Comparison of ENCODE assay signal across 7 cellular contexts in the genomic region with DNA sequence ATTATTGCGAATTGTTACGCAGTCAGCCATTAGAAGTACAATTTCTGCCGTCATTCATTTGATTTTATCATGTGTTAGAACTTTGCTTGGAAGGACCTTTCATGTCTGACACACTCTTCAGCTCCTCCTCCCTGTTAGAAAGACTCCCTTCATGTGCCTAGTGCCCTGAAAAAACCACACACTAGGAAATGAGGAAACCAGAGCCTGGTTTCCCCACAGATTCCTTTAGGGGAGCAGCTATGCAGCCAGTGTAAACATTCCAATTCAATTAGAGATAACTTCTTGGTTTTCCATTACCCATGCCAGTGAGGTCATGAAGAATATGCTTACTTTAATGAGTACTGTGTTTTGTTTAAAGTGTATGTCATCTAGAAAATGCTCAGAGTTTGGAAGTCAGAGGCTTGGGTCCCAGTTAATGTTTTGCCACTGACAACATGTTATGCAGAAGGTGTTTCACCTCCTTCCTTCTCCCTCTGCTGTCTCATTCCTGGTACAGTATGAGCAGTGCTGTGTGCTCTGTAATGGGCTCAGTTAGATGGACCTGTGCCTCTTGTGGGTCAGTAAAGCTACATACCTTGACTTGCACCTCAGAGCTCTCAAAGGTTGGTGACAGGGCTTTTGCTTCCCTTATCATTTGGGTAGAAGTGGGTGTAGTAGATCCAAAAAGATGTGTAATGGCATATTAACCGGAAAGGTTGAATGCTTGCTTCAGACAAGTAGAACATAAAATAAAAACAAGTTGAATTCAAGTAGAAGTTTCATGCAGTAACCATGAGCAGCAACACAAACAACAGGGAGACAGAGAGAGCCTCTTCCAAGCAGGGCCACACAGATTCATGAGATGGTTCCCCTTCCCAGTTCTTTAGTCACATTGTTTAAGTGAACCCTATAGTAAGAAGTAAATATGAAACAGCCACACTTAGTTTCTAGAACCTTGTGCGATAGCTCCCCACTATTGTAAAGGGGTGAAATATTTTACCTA. TPM values are rescaled to one million over a fixed set of nuclear protein-coding genes. Genes with fewer than 3 reads are reported as not detected.
DNase-seq lines count a peak whose midpoint lies in the region; ATAC-seq and TF ChIP-seq lines count a peak whose summit lies in the region.

No MANE protein-coding gene starts in this region.

- intact Hi-C loops in esophagus muscularis mucosa (cut with DNase I) = no loop called here

- H3K27ac ChIP-seq in OCI-LY1 (ENCODE audit: low read depth, low read length, poor library complexity, severe bottlenecking) (peak overlapping the region; percentile 58), esophagus muscularis mucosa (replicated peaks in 1 of 4) (peak overlapping the region in 3 of 4 donors; percentile 34 to 39 (median 37))

- H2AFZ ChIP-seq in OCI-LY1 (ENCODE audit: low read length) = no peak overlapping the region

- H3K4me3 ChIP-seq in OCI-LY1 (ENCODE audit: low read depth, low read length, poor library complexity, severe bottlenecking) (no peak overlapping the region), esophagus muscularis mucosa (no peak overlapping the region)

- H3K4me1 ChIP-seq in OCI-LY1 (ENCODE audit: insufficient read depth, low read length, severe bottlenecking) (peaks cover 83% of the 10 kb centered on the region), esophagus muscularis mucosa (peaks cover 15 to 30% (median 25%) of the 10 kb centered on the region in 4 donors)

- no peaks in the 10 kb centered on the region for H3K27me3 Mint-ChIP-seq in progenitor cell of endocrine pancreas

- H3K9me3 ChIP-seq in OCI-LY1 (ENCODE audit: low read length) (no peaks in the 10 kb centered on the region), esophagus muscularis mucosa (no peaks in the 10 kb centered on the region)

- H3K27ac Mint-ChIP-seq in progenitor cell of endocrine pancreas = peak overlapping the region; percentile 94

- TF ChIP-seq CTCF in OCI-LY1 (IDR thresholded peaks at IDR 0.05; ENCODE audit: low read length) (no peak), esophagus muscularis mucosa (IDR thresholded peaks at IDR 0.05) (no peak), progenitor cell of endocrine pancreas (IDR thresholded peaks at IDR 0.05; ENCODE audit: unreplicated experiment) (no peak)

- H3K4me3 Mint-ChIP-seq in progenitor cell of endocrine pancreas (ENCODE audit: low read depth) = no peak overlapping the region

- 65% methylated on average over 5 of the region's 5 CpGs for WGBS in esophagus muscularis mucosa

- no peak for TF ChIP-seq POLR2A in esophagus muscularis mucosa (IDR thresholded peaks at IDR 0.05; ENCODE audit: low read depth)

- peaks cover 32% of the 10 kb centered on the region for H3K4me1 Mint-ChIP-seq in progenitor cell of endocrine pancreas (ENCODE audit: low read depth)

- H3K9me2 ChIP-seq in OCI-LY1 (ENCODE audit: low read depth, low read length) = no peaks in the 10 kb centered on the region

- no peaks in the 10 kb centered on the region for H3K27me3 ChIP-seq in OCI-LY1 (ENCODE audit: insufficient read depth, low read length)
- H3K27me3 ChIP-seq in esophagus muscularis mucosa = no peaks in the 10 kb centered on the region

- no peaks in the 10 kb centered on the region; the same call in 1 of the 2 replicates for H4K20me1 ChIP-seq in OCI-LY1 (ENCODE audit: insufficient read depth, low read length)

- peaks cover 9% of the 10 kb centered on the region for H3F3A ChIP-seq in OCI-LY1 (ENCODE audit: insufficient read depth, low read length)

- H3K9ac ChIP-seq in OCI-LY1 (ENCODE audit: low read length) = no peak overlapping the region

- DNase-seq in esophagus muscularis mucosa (ENCODE audit: extremely low spot score) = no peak
- DNase-seq in progenitor cell of endocrine pancreas (ENCODE audit: low spot score, unreplicated experiment) = no peak
- DNase-seq in NCI-H446 treated with DMSO at 0.1 percent for 48 hours (lab: John Stamatoyannopoulos, UW) = no peak

- peaks cover 76% of the 10 kb centered on the region for H3K79me2 ChIP-seq in OCI-LY1 (ENCODE audit: insufficient read depth, low read length)

- peak overlapping the region; percentile 7; the same call in 1 of the 2 replicates for H3K4me2 ChIP-seq in OCI-LY1 (ENCODE audit: low read length)

- peaks cover 3% of the 10 kb centered on the region for H3K36me3 Mint-ChIP-seq in progenitor cell of endocrine pancreas (ENCODE audit: insufficient read depth)

- peaks cover 6% of the 10 kb centered on the region; the same call in 1 of the 2 replicates for H3K36me3 ChIP-seq in OCI-LY1 (ENCODE audit: insufficient read depth, low read length)
- H3K36me3 ChIP-seq in esophagus muscularis mucosa = no peaks in the 10 kb centered on the region

- no peak for TF ChIP-seq EP300 in esophagus muscularis mucosa (IDR thresholded peaks at IDR 0.05)

- peak; percentile 55 for ATAC-seq in GM21447 (IDR thresholded peaks at IDR 0.05; ENCODE audit: unreplicated experiment)
- ATAC-seq in HG02571 (IDR thresholded peaks at IDR 0.05; ENCODE audit: unreplicated experiment) = no peak
- no peak for ATAC-seq in GM21390 (IDR thresholded peaks at IDR 0.05; ENCODE audit: unreplicated experiment)

- peaks cover 6% of the 10 kb centered on the region for H3K9me3 Mint-ChIP-seq in progenitor cell of endocrine pancreas (ENCODE audit: low read depth)

RNA-seq across cellular contexts. Expression of a gene that starts 52.6 kb away (rescaled TPM):
- total RNA-seq in esophagus muscularis mucosa (10 to 100 TPM; 20.2 to 26.2 (median 22.5) TPM), progenitor cell of endocrine pancreas (8.0 and 9.3 TPM in 2 replicates)
